8 cellular contexts compared by ENCODE assay signal in the genomic region with DNA sequence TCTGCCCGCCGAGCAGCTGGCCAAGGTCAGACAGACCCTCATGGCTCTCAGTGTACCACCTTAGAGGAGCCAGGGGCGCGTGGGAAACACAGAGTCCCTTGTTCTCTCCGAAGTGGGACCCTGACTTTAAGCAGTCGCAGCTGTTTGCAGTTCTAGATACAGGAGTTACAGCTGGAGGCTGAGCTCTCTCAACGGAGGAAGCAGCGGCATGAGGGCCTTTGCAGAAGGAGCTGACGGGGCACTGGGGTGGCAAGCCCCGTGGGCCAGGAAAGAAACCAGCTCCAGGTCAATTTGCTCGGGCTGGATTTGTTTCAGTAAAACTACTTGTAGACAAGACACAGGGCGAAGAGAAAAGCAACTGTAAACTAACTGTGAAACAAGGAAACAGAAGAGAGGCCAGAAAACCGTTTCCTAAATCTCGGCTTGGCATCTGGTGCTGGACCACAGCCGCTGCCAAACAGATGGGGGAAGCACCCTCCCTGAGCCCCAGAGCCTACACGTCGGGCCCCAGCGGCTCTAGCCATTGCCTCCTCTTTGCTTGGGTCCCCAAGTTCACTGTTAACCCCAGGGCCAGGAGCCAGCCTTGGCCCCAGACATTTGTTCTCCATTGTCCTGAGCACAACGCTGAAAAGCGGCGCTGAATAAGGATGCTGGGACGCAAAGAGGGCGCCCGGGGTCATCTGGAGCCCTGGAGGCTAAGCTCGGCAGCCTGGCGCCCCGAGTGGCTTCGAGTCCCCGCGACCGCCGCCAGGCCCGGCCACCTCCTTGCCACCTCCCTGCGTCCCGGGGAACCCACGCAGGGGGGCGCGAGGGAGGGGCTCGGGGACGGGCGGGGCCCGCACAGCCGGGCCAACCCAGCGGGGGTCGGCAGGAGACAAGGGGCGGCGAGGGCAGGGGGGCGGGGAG. TPM values are rescaled to one million over a fixed set of nuclear protein-coding genes. Genes with fewer than 3 reads are reported as not detected.
DNase-seq lines count a peak whose midpoint lies in the region; ATAC-seq, FAIRE-seq and TF ChIP-seq lines count a peak whose summit lies in the region.

No MANE protein-coding gene starts in this region.

- peaks cover 16% of the 10 kb centered on the region for H3K4me1 ChIP-seq in A549
- H3K4me1 ChIP-seq in esophagus muscularis mucosa = peaks cover 36 to 54% (median 46%) of the 10 kb centered on the region in 4 donors

- H3K27ac ChIP-seq in A549 (peak overlapping the region; percentile 93 to 99), esophagus muscularis mucosa (replicated peaks in 1 of 4) (peak overlapping the region; percentile 90 to 99 (median 98))

- FAIRE-seq in A549 (lab: Jason Lieb, UNC) = no peak

- H3K9me3 ChIP-seq in A549 = no peaks in the 10 kb centered on the region
- H3K9me3 ChIP-seq in esophagus muscularis mucosa = no peaks in the 10 kb centered on the region

- no peaks in the 10 kb centered on the region for H3K27me3 Mint-ChIP-seq in neural crest cell (ENCODE audit: low read depth)

- TF ChIP-seq EP300 in A549 (IDR thresholded peaks at IDR 0.05) = no peak
- TF ChIP-seq EP300 in esophagus muscularis mucosa (IDR thresholded peaks at IDR 0.05) = no peak

- H3K27me3 ChIP-seq in esophagus muscularis mucosa = no peaks in the 10 kb centered on the region

- H3K36me3 Mint-ChIP-seq in neural crest cell (ENCODE audit: low read depth) = no peaks in the 10 kb centered on the region

- TF ChIP-seq CTCF in A549 (IDR thresholded peaks at IDR 0.05) (no peak), esophagus muscularis mucosa (IDR thresholded peaks at IDR 0.05) (no peak), neural crest cell (conservative IDR thresholded peaks at IDR 0.05) (no peak)

- POLR2A ChIA-PET in A549 (lab: Yijun Ruan, JAX) = interaction anchor here (0.6 to 2.3 kb wide), 5 partner anchors 9 to 214 kb away, joined by 3 to 38 read pairs (median 3); partner anchors contain the start of gene BRF1

- no peaks in the 10 kb centered on the region for H3K36me3 ChIP-seq in esophagus muscularis mucosa

- CTCF ChIA-PET in A549 (lab: Yijun Ruan, JAX) = interaction anchor here (0.9 to 1.6 kb wide), 3 partner anchors 8 to 19 kb away, joined by 3 read pairs; no protein-coding TSS in a partner anchor

- 75% methylated on average over 24 of the region's 48 CpGs for WGBS in A549 (ENCODE audit: missing lambda C conversion rate)
- WGBS in esophagus muscularis mucosa = 29% methylated on average over 28 of the region's 48 CpGs

- H3K9me3 Mint-ChIP-seq in neural crest cell = no peaks in the 10 kb centered on the region

- intact Hi-C loops in esophagus muscularis mucosa (cut with DNase I) = loop anchor here (10.0 kb wide), 1 partner anchor 69 kb away; the partner anchor contains the start of gene BTBD6

- no peak for TF ChIP-seq RAD21 in A549 (conservative IDR thresholded peaks at IDR 0.05 in 1 of 2, IDR thresholded peaks at IDR 0.05 in 1 of 2)

- TF ChIP-seq POLR2A in A549 (IDR thresholded peaks at IDR 0.05; ENCODE audit: low read length) = no peak
- TF ChIP-seq POLR2A in esophagus muscularis mucosa (IDR thresholded peaks at IDR 0.05; ENCODE audit: low read depth) = no peak

- peak overlapping the region; percentile 69 for H3K4me3 ChIP-seq in A549
- peak overlapping the region; percentile 66 to 93 (median 88) for H3K4me3 ChIP-seq in esophagus muscularis mucosa

- peak; percentile 11 to 34 for ATAC-seq in A549
- ATAC-seq in GM18867 (IDR thresholded peaks at IDR 0.05; ENCODE audit: unreplicated experiment) = peak; percentile 5
- ATAC-seq in HG03521 (IDR thresholded peaks at IDR 0.05; ENCODE audit: unreplicated experiment) = peak; percentile 6
- peak; percentile 10 to 12 for ATAC-seq in activated CD4-positive, CD25-positive, alpha-beta regulatory T cell treated with anti-CD3 and anti-CD28 coated beads, Interleukin-2, amount 50 U/mL, for 24 hours
- ATAC-seq in GM19328 (IDR thresholded peaks at IDR 0.05; ENCODE audit: unreplicated experiment) = no peak

- DNase-seq in A549 (ENCODE audit: low read depth in 1 of 2, low spot score in 1 of 2) (peak in 1 of 2 experiments; percentile 21), esophagus muscularis mucosa (ENCODE audit: extremely low spot score) (no peak), neural crest cell (ENCODE audit: low read depth, low spot score) (peak; percentile 35), NCI-H2227 (lab: John Stamatoyannopoulos, UW; ENCODE audit: unreplicated experiment) (no peak)

- H3K4me2 ChIP-seq in A549 = peak overlapping the region; percentile 97

- peak overlapping the region; percentile 94 for H3K4me3 Mint-ChIP-seq in neural crest cell

- peaks cover 15% of the 10 kb centered on the region for H3K4me1 Mint-ChIP-seq in neural crest cell

- H3K27ac Mint-ChIP-seq in neural crest cell (ENCODE audit: unreplicated experiment) = peak overlapping the region; percentile 73

TF ChIP-seq in A549, 52 proteins besides CTCF, POLR2A, EP300 and RAD21:
- no peak for TF ChIP-seq MYC (IDR thresholded peaks at IDR 0.05; ENCODE audit: borderline replicate concordance, low read length)
- TF ChIP-seq PHF8 (IDR thresholded peaks at IDR 0.05; ENCODE audit: borderline replicate concordance, low read depth) = peak; percentile 53; the same call in 1 of the 2 replicates
- no peak for TF ChIP-seq BHLHE40 (IDR thresholded peaks at IDR 0.05; ENCODE audit: low read depth, low read length)
- no peak for TF ChIP-seq ZC3H11A (IDR thresholded peaks at IDR 0.05)
- TF ChIP-seq MAX (IDR thresholded peaks at IDR 0.05) = no peak
- TF ChIP-seq, protein P1, sequence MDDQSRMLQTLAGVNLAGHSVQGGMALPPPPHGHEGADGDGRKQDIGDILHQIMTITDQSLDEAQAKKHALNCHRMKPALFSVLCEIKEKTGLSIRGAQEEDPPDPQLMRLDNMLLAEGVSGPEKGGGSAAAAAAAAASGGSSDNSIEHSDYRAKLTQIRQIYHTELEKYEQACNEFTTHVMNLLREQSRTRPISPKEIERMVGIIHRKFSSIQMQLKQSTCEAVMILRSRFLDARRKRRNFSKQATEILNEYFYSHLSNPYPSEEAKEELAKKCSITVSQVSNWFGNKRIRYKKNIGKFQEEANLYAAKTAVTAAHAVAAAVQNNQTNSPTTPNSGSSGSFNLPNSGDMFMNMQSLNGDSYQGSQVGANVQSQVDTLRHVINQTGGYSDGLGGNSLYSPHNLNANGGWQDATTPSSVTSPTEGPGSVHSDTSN (IDR thresholded peaks at IDR 0.05) = no peak

RNA-seq across cellular contexts. Expression of gene PACS2, which starts 0.9 kb away (rescaled TPM):
- polyA plus RNA-seq in A549 (2011; rRNA removed) (11.9 and 13.1 TPM in 2 replicates), A549 (2017; fragmentation: RNase III; extraction: RNeasy Plus Mini Kit Qiagen cat#74134 plus additional on column Dnase treatment) (21.7 to 25.8 TPM (median 24.5 TPM) in 3 replicates)
- polyA plus RNA-seq in A549 (2012; cell fraction: cytosol; rRNA removed) = 30.5 and 35.5 TPM in 2 replicates
- polyA plus RNA-seq in A549 (2012; cell fraction: nucleus; rRNA removed) = 95.3 and 135 TPM in 2 replicates
- 19.4 and 24.6 TPM in 2 replicates for polyA minus RNA-seq in A549 (2011; rRNA and poly(A)+ RNA removed)
- total RNA-seq in esophagus muscularis mucosa (10 to 100 TPM; 59.8 to 97.4 (median 71.2) TPM), neural crest cell (101 and 104 TPM in 2 replicates)

RNA-seq across cellular contexts. Expression of gene BRF1, which starts 12.8 kb away (rescaled TPM):
- 7.0 and 8.5 TPM in 2 replicates for polyA plus RNA-seq in A549 (2011; rRNA removed)
- polyA plus RNA-seq in A549 (2012; cell fraction: cytosol; rRNA removed) = 15.4 and 21.4 TPM in 2 replicates
- polyA plus RNA-seq in A549 (2012; cell fraction: nucleus; rRNA removed) = 59.0 and 64.6 TPM in 2 replicates
- polyA plus RNA-seq in A549 (2017; fragmentation: RNase III; extraction: RNeasy Plus Mini Kit Qiagen cat#74134 plus additional on column Dnase treatment) = 23.9 to 29.6 TPM (median 25.7 TPM) in 3 replicates
- polyA minus RNA-seq in A549 (2011; rRNA and poly(A)+ RNA removed) = 9.6 and 14.5 TPM in 2 replicates
- total RNA-seq in esophagus muscularis mucosa = 10 to 100 TPM; 23.0 to 47.3 (median 41.4) TPM
- total RNA-seq in neural crest cell = 50.0 and 51.1 TPM in 2 replicates
